ENCODE assay signal across 1 cellular context in the genomic region with DNA sequence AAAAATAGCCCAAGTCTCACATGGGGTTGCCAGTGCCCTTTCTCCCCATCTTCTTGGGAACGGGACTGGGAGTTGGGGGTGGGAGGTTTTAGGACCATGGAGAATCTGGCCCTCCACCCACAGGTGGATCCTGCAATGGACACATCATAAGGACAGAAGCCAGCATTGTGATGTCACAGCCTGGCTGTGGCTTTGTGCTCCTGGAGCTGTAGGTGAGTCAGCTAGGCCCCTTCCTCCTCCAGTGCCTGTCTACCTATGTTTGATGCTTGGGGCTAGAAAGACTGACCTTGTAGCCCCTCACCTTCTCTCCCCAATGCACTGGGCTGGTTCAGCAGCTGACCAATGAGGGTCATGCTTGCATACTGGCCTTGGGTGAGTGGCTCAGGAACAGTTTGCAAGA.
TF ChIP-seq lines count a peak whose summit lies in the region.

CCDC197 (plus strand) TSS at position 220 of the 400 bp plus-strand sequence. CDS start 831 bp downstream, outside the sequence.

TF ChIP-seq in H1, 55 proteins besides CTCF, POLR2A, EP300 and RAD21:
- no peak for TF ChIP-seq CBX5 (IDR thresholded peaks at IDR 0.05; ENCODE audit: low read depth, low read length)
- TF ChIP-seq CHD7 (IDR thresholded peaks at IDR 0.05; ENCODE audit: insufficient replicate concordance, low read length), result no peak
- TF ChIP-seq POU5F1 (IDR thresholded peaks at IDR 0.05; ENCODE audit: low read depth, low read length), result no peak
- TF ChIP-seq HDAC6 (IDR thresholded peaks at IDR 0.05; ENCODE audit: low read depth, low read length), result no peak
- no peak for TF ChIP-seq ASH2L (IDR thresholded peaks at IDR 0.05; ENCODE audit: low read length)
- TF ChIP-seq, protein P1, sequence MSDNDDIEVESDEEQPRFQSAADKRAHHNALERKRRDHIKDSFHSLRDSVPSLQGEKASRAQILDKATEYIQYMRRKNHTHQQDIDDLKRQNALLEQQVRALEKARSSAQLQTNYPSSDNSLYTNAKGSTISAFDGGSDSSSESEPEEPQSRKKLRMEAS (IDR thresholded peaks at IDR 0.05), result no peak
- no peak for TF ChIP-seq TAF1 (IDR thresholded peaks at IDR 0.05; ENCODE audit: low read depth, low read length)
- TF ChIP-seq SIN3A (conservative IDR thresholded peaks at IDR 0.05 in 1 of 2, IDR thresholded peaks at IDR 0.05 in 1 of 2; ENCODE audit: low read depth in 1 of 2, low read length in 2 of 2), result no peak
- TF ChIP-seq CHD1 (IDR thresholded peaks at IDR 0.05; ENCODE audit: low read depth, low read length), result no peak
